In the genomic region with DNA sequence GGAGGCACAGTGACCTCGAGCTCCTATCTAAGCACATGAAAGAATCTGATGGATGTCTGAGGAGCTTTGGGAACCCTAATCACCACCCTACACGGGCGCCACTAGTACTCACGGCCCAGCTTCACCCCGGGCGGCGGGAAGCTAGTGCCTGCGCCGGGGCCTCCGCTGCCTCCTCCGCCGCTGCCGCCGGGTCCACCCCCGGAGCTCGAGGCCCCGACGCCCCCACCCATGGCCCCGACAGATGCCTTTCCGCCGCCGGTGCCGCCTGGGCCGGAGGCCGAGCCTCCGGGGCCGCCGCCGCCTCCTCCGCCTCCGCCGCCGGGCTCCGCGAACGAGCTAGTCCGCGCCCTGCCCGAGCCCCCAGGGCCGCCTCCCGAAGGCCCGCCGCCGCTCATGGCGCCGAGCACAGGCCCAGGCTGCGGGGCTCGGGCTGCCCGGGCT, we compare ENCODE assay signal across 8 cellular contexts. TPM values are rescaled to one million over a fixed set of nuclear protein-coding genes. Genes with fewer than 3 reads are reported as not detected.
DNase-seq lines count a peak whose midpoint lies in the region; ATAC-seq and TF ChIP-seq lines count a peak whose summit lies in the region.

No MANE protein-coding gene starts in this region.

- peak overlapping the region; percentile 90 for H3K4me3 ChIP-seq in MG63
- peak overlapping the region; percentile 60 for H3K4me3 ChIP-seq in choroid plexus epithelial cell (ENCODE audit: low read depth, low read length)
- H3K4me3 ChIP-seq in mucosa of stomach (ENCODE audit: low read length) = peak overlapping the region; percentile 54

- H3K27ac Mint-ChIP-seq in activated CD4-positive, alpha-beta T cell treated with anti-CD3 and anti-CD28 coated beads for 36 hours = peak overlapping the region; percentile 91

- no peaks in the 10 kb centered on the region for H3K9me3 Mint-ChIP-seq in activated CD4-positive, alpha-beta T cell treated with anti-CD3 and anti-CD28 coated beads for 36 hours (ENCODE audit: low read depth)

- H3K4me1 Mint-ChIP-seq in activated CD4-positive, alpha-beta T cell treated with anti-CD3 and anti-CD28 coated beads for 36 hours = peaks cover 48% of the 10 kb centered on the region

- H3K9ac ChIP-seq in mucosa of stomach (ENCODE audit: low read length) = peak overlapping the region; percentile 84

- peaks cover 17% of the 10 kb centered on the region for H3K36me3 Mint-ChIP-seq in activated CD4-positive, alpha-beta T cell treated with anti-CD3 and anti-CD28 coated beads for 36 hours (ENCODE audit: low read depth)

- peaks cover 7% of the 10 kb centered on the region for H3K4me1 ChIP-seq in mucosa of stomach (ENCODE audit: control insufficient read depth, insufficient read depth, low read length)

- POLR2A ChIA-PET in activated CD4-positive, alpha-beta T cell treated with anti-CD3 and anti-CD28 coated beads for 36 hours (lab: Charles Lee) = interaction anchor here (0.6 to 3.6 kb wide), 13 partner anchors 9 to 382 kb away, joined by 3 to 18 read pairs (median 4); partner anchors contain the start of genes CIC, DEDD2, PAFAH1B3 and RPS19

- CTCF ChIA-PET in activated CD4-positive, alpha-beta T cell treated with anti-CD3 and anti-CD28 coated beads for 36 hours (lab: Charles Lee) = interaction anchor here (0.5 to 5.9 kb wide), 11 partner anchors 9 to 1535 kb away, joined by 3 to 50 read pairs (median 4); partner anchors contain the start of genes PAFAH1B3, PRR19 and ZNF526

- H3K27me3 ChIP-seq in MG63 = no peaks in the 10 kb centered on the region
- no peaks in the 10 kb centered on the region for H3K27me3 ChIP-seq in mucosa of stomach (ENCODE audit: control insufficient read depth, insufficient read depth, low read length)

- intact Hi-C loops in activated CD4-positive, alpha-beta T cell treated with anti-CD3 and anti-CD28 coated beads for 36 hours (cut with DNase I, micrococcal nuclease) = loop anchor here (1.0 to 2.0 kb wide), 13 partner anchors 22 to 1797 kb away; partner anchors contain the start of genes PAFAH1B3 (in 2 of the 2), PRR19 (in 2 of the 2), ZNF526 (in 2 of the 2) and POU2F2 (in 1 of the 2)

- peak overlapping the region; percentile 93 for H3K4me3 Mint-ChIP-seq in activated CD4-positive, alpha-beta T cell treated with anti-CD3 and anti-CD28 coated beads for 36 hours

- TF ChIP-seq CTCF in choroid plexus epithelial cell (conservative IDR thresholded peaks at IDR 0.05; ENCODE audit: low read depth, low read length) = no peak

- H3K36me3 ChIP-seq in MG63 (peaks cover 36% of the 10 kb centered on the region), mucosa of stomach (ENCODE audit: control insufficient read depth, insufficient read depth, low read length) (no peaks in the 10 kb centered on the region)

- DNase-seq in activated CD4-positive, alpha-beta T cell treated with anti-CD3 and anti-CD28 coated beads for 36 hours = peak; percentile 59
- no peak for DNase-seq in activated CD4-positive, alpha-beta T cell treated with anti-CD3 and anti-CD28 coated beads, Interleukin-2, amount 50 U/mL, for 1 hour
- DNase-seq in MG63 (no peak), choroid plexus epithelial cell (ENCODE audit: low read depth) (peak; percentile 14), NK-92 (lab: John Stamatoyannopoulos, UW; ENCODE audit: unreplicated experiment) (no peak), LoVo (ENCODE audit: low spot score) (no peak)

- H3K27me3 Mint-ChIP-seq in activated CD4-positive, alpha-beta T cell treated with anti-CD3 and anti-CD28 coated beads for 36 hours = no peaks in the 10 kb centered on the region

- H3K9me3 ChIP-seq in MG63 (no peaks in the 10 kb centered on the region), mucosa of stomach (ENCODE audit: control insufficient read depth, low read length) (no peaks in the 10 kb centered on the region)

- no peak for ATAC-seq in activated CD4-positive, alpha-beta T cell treated with anti-CD3 and anti-CD28 coated beads for 36 hours
- ATAC-seq in GM21526 (IDR thresholded peaks at IDR 0.05; ENCODE audit: low FRiP score, unreplicated experiment) = no peak

RNA-seq across cellular contexts. Expression of gene GSK3A, which starts 0.3 kb away (rescaled TPM):
- total RNA-seq in activated CD4-positive, alpha-beta T cell treated with anti-CD3 and anti-CD28 coated beads for 36 hours = 10 to 100 TPM; 32.6 to 43.5 TPM
- 24.1 and 27.3 TPM in 2 replicates for total RNA-seq in MG63 (2014; rRNA removed; shearing (Covaris generic); ENCODE audit: low replicate concordance)

RNA-seq across cellular contexts. Expression of gene ERF, which starts 12.8 kb away (rescaled TPM):
- 10 to 100 TPM; 65.5 to 66.4 TPM for total RNA-seq in activated CD4-positive, alpha-beta T cell treated with anti-CD3 and anti-CD28 coated beads for 36 hours
- 78.3 and 168 TPM in 2 replicates for total RNA-seq in MG63 (2014; rRNA removed; shearing (Covaris generic); ENCODE audit: low replicate concordance)

RNA-seq across cellular contexts. Expression of gene ZNF526, which starts 22.0 kb away (rescaled TPM):
- 10 to 100 TPM; 11.9 to 15.2 TPM for total RNA-seq in activated CD4-positive, alpha-beta T cell treated with anti-CD3 and anti-CD28 coated beads for 36 hours
- 8.5 and 12.8 TPM in 2 replicates for total RNA-seq in MG63 (2014; rRNA removed; shearing (Covaris generic); ENCODE audit: low replicate concordance)

RNA-seq across cellular contexts. Expression of gene DEDD2, which starts 24.6 kb away (rescaled TPM):
- total RNA-seq in activated CD4-positive, alpha-beta T cell treated with anti-CD3 and anti-CD28 coated beads for 36 hours = 10 to 100 TPM; 25.9 to 27.3 TPM
- total RNA-seq in MG63 (2014; rRNA removed; shearing (Covaris generic); ENCODE audit: low replicate concordance) = 26.3 and 42.9 TPM in 2 replicates

RNA-seq across cellular contexts. Expression of gene CIC, which starts 27.0 kb away (rescaled TPM):
- total RNA-seq in activated CD4-positive, alpha-beta T cell treated with anti-CD3 and anti-CD28 coated beads for 36 hours = 10 to 100 TPM; 62.8 to 66.3 TPM
- total RNA-seq in MG63 (2014; rRNA removed; shearing (Covaris generic); ENCODE audit: low replicate concordance) = 5.9 and 15.8 TPM in 2 replicates

Comparison
In these comparisons a context has a peak if more than half of its experiments do, and no peak if none do; other contexts are left out.
1. DNase-seq: peak in activated CD4-positive, alpha-beta T cell treated with anti-CD3 and anti-CD28 coated beads for 36 hours (single experiment) and choroid plexus epithelial cell (single experiment); none in activated CD4-positive, alpha-beta T cell treated with anti-CD3 and anti-CD28 coated beads, Interleukin-2, amount 50 U/mL, for 1 hour (single experiment), MG63 (single experiment), NK-92 (single experiment) and LoVo (single experiment).
2. Peak in every context shown above with its lines, with median percentiles within 50 percentile points of each other: H3K4me3 ChIP-seq.